Comparison of ENCODE assay signal across 11 cellular contexts in genomic region chr7:87129836-87130235, GRCh38. TPM values are rescaled to one million over a fixed set of nuclear protein-coding genes. Genes with fewer than 3 reads are reported as not detected.
DNase-seq lines count a peak whose midpoint lies in the region; ATAC-seq, FAIRE-seq and TF ChIP-seq lines count a peak whose summit lies in the region.
"Had no signal": no experiment of that assay in that cellular context is flagged by ENCODE, and none has a peak within 500 bp of the region (broad histone marks: within the 10 kb centered on the region; RNA-seq: fewer than 3 reads in every experiment).

No MANE protein-coding gene starts in this region.

- intact Hi-C loops in lower leg skin (cut with DNase I; ENCODE audit: low total_unique reads) = no loop called here

- DNase-seq in GM19239 (ENCODE audit: insufficient read length, low spot score) = no peak
- DNase-seq in retina = peak; percentile 6
- DNase-seq in lower leg skin (ENCODE audit: low spot score in 2 of 2) = no peak
- no peak for DNase-seq in activated naive CD8-positive, alpha-beta T cell treated with anti-CD3 and anti-CD28 coated beads for 36 hours
- no peak for DNase-seq in SIG-M5 treated with dmso at 0.1 percent for 504 hours (lab: John Stamatoyannopoulos, UW; ENCODE audit: unreplicated experiment)
- DNase-seq: DMS153, hypothalamus, NCI-H2171, nucleus accumbens had no signal

- no peak overlapping the region for H3K4me3 ChIP-seq in lower leg skin (ENCODE audit: low read depth, poor library complexity, severe bottlenecking)

- ATAC-seq in HG02623 (IDR thresholded peaks at IDR 0.05; ENCODE audit: unreplicated experiment) = peak; percentile 92
- peak; percentile 91 for ATAC-seq in HG03469 (IDR thresholded peaks at IDR 0.05; ENCODE audit: unreplicated experiment)

- 67 to 72% methylated on average over 3 of the region's 3 CpGs for WGBS in lower leg skin, 2 donors

- no peak overlapping the region for H3K4me3 Mint-ChIP-seq in activated naive CD8-positive, alpha-beta T cell treated with anti-CD3 and anti-CD28 coated beads for 36 hours

- H3K9me3 Mint-ChIP-seq in activated naive CD8-positive, alpha-beta T cell treated with anti-CD3 and anti-CD28 coated beads for 36 hours = no peaks in the 10 kb centered on the region

- H3K27me3 Mint-ChIP-seq in activated naive CD8-positive, alpha-beta T cell treated with anti-CD3 and anti-CD28 coated beads for 36 hours = peaks cover 11% of the 10 kb centered on the region

- H3K36me3 Mint-ChIP-seq in activated naive CD8-positive, alpha-beta T cell treated with anti-CD3 and anti-CD28 coated beads for 36 hours = no peaks in the 10 kb centered on the region

- no peak for TF ChIP-seq CTCF in lower leg skin (IDR thresholded peaks at IDR 0.05)

- FAIRE-seq in GM19239 (lab: Jason Lieb, UNC) = peak; percentile 82

- no peak overlapping the region for H3K27ac Mint-ChIP-seq in activated naive CD8-positive, alpha-beta T cell treated with anti-CD3 and anti-CD28 coated beads for 36 hours

- no peak for TF ChIP-seq POLR2A in lower leg skin (IDR thresholded peaks at IDR 0.05)

- H3K4me1 Mint-ChIP-seq in activated naive CD8-positive, alpha-beta T cell treated with anti-CD3 and anti-CD28 coated beads for 36 hours = peaks cover 5% of the 10 kb centered on the region

RNA-seq across cellular contexts. Expression of gene DMTF1, which starts 22.4 kb away (rescaled TPM):
- total RNA-seq in lower leg skin = 10 to 100 TPM; 35.2 to 68.9 (median 44.9) TPM
- 10 to 100 TPM; 57.1 to 59.9 TPM for total RNA-seq in activated naive CD8-positive, alpha-beta T cell treated with anti-CD3 and anti-CD28 coated beads for 36 hours
